10 cellular contexts compared by ENCODE assay signal in the genomic region with DNA sequence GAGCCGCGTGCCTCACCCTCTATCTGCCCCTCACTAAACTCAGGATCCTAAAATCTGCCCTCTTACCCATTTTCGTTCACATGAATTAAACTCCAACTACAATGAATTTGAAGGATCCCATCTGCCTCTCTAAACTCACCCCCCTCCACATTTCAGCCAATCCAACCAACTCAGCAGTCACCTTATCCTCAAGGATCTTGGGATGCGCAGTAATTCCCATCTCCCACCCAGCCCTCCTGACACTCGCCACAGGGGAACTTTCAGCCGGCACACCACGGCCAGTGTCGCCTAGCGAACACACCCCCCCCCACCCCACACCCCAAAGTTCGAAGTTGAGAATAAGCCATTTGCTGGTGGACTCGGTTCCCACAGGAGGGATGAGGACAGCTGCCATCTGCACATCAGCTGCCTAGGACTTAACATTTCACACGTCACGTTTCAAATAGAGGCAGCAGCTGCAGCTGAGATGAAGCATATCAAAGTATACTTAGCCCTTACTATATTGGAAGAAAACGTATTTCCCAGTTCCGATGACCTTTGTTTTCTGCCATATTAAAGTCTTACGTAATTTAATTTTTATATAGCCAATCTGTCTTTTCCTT. TPM values are rescaled to one million over a fixed set of nuclear protein-coding genes. Genes with fewer than 3 reads are reported as not detected.
DNase-seq lines count a peak whose midpoint lies in the region; ATAC-seq and TF ChIP-seq lines count a peak whose summit lies in the region.
"Had no signal": no experiment of that assay in that cellular context is flagged by ENCODE, and none has a peak within 500 bp of the region (broad histone marks: within the 10 kb centered on the region; RNA-seq: fewer than 3 reads in every experiment).

No MANE protein-coding gene starts in this region.

- peaks cover 19% of the 10 kb centered on the region for H3K36me3 ChIP-seq in right atrium auricular region
- H3K36me3 ChIP-seq in upper lobe of right lung: peaks cover 20% of the 10 kb centered on the region
- no peaks in the 10 kb centered on the region for H3K36me3 ChIP-seq in colonic mucosa

- CTCF ChIA-PET in activated CD4-positive, alpha-beta memory T cell treated with anti-CD3 and anti-CD28 coated beads for 36 hours (lab: Charles Lee): no interaction called here

- peak overlapping the region; percentile 72 to 85 for H3K27ac ChIP-seq in right atrium auricular region
- H3K27ac ChIP-seq in upper lobe of right lung: peak overlapping the region; percentile 20
- H3K27ac ChIP-seq in colonic mucosa: no peak overlapping the region
- H3K27ac ChIP-seq: foreskin keratinocyte had no signal

- H3K27ac Mint-ChIP-seq in memory B cell: peak overlapping the region; percentile 90
- no peak overlapping the region for H3K27ac Mint-ChIP-seq in activated CD4-positive, alpha-beta memory T cell treated with anti-CD3 and anti-CD28 coated beads for 36 hours

- H3K27me3 ChIP-seq in right atrium auricular region (no peaks in the 10 kb centered on the region), upper lobe of right lung (no peaks in the 10 kb centered on the region), colonic mucosa (no peaks in the 10 kb centered on the region)
- H3K27me3 ChIP-seq: foreskin keratinocyte had no signal

- no peak for DNase-seq in right atrium auricular region (ENCODE audit: low spot score)
- no peak for DNase-seq in cardiac septum (ENCODE audit: low spot score)
- peak; percentile 92 to 95 for DNase-seq in SHP77 (lab: John Stamatoyannopoulos, UW)
- DNase-seq in memory B cell (ENCODE audit: low spot score in 2 of 2): no peak
- DNase-seq in upper lobe of right lung: no peak
- DNase-seq in activated CD4-positive, alpha-beta memory T cell treated with anti-CD3 and anti-CD28 coated beads for 36 hours: no peak
- no peak for DNase-seq in colonic mucosa
- DNase-seq in foreskin melanocyte: no peak
- DNase-seq: foreskin keratinocyte, mesenchymal stem cell had no signal

- H3K9me3 ChIP-seq in right atrium auricular region (no peaks in the 10 kb centered on the region), upper lobe of right lung (no peaks in the 10 kb centered on the region), colonic mucosa (no peaks in the 10 kb centered on the region)

- POLR2A ChIA-PET in activated CD4-positive, alpha-beta memory T cell treated with anti-CD3 and anti-CD28 coated beads for 36 hours (lab: Charles Lee): no interaction called here

- no peak overlapping the region for H3K9ac ChIP-seq in colonic mucosa (ENCODE audit: low read depth in 2 of 2, low read length in 2 of 2)

- ATAC-seq in memory B cell (ENCODE audit: low read depth): peak; percentile 67
- no peak for ATAC-seq in upper lobe of right lung
- ATAC-seq: foreskin keratinocyte had no signal

- peaks cover 0 to 74% of the 10 kb centered on the region in 2 donors for H3K4me1 ChIP-seq in right atrium auricular region
- H3K4me1 ChIP-seq in upper lobe of right lung: peaks cover 59% of the 10 kb centered on the region
- H3K4me1 ChIP-seq in colonic mucosa: no peaks in the 10 kb centered on the region

- H3K4me3 Mint-ChIP-seq in memory B cell: peak overlapping the region; percentile 56
- H3K4me3 Mint-ChIP-seq in activated CD4-positive, alpha-beta memory T cell treated with anti-CD3 and anti-CD28 coated beads for 36 hours: no peak overlapping the region

- H3K9me3 Mint-ChIP-seq in memory B cell: no peaks in the 10 kb centered on the region
- H3K9me3 Mint-ChIP-seq in activated CD4-positive, alpha-beta memory T cell treated with anti-CD3 and anti-CD28 coated beads for 36 hours: no peaks in the 10 kb centered on the region

- H3K36me3 Mint-ChIP-seq in memory B cell: peaks cover 30% of the 10 kb centered on the region
- H3K36me3 Mint-ChIP-seq in activated CD4-positive, alpha-beta memory T cell treated with anti-CD3 and anti-CD28 coated beads for 36 hours: peaks cover 3% of the 10 kb centered on the region

- TF ChIP-seq CTCF in right atrium auricular region (IDR thresholded peaks at IDR 0.05) (no peak), upper lobe of right lung (IDR thresholded peaks at IDR 0.05) (no peak), colonic mucosa (IDR thresholded peaks at IDR 0.05) (no peak)

- no peaks in the 10 kb centered on the region for H3K27me3 Mint-ChIP-seq in memory B cell
- no peaks in the 10 kb centered on the region for H3K27me3 Mint-ChIP-seq in activated CD4-positive, alpha-beta memory T cell treated with anti-CD3 and anti-CD28 coated beads for 36 hours

- peaks cover 59% of the 10 kb centered on the region for H3K4me1 Mint-ChIP-seq in memory B cell
- H3K4me1 Mint-ChIP-seq in activated CD4-positive, alpha-beta memory T cell treated with anti-CD3 and anti-CD28 coated beads for 36 hours (ENCODE audit: low read depth): peaks cover 24% of the 10 kb centered on the region

- H3K4me3 ChIP-seq in right atrium auricular region: no peak overlapping the region
- H3K4me3 ChIP-seq in upper lobe of right lung: no peak overlapping the region
- no peak overlapping the region for H3K4me3 ChIP-seq in colonic mucosa

- intact Hi-C loops in cardiac septum (cut with DNase I) (no loop called here), upper lobe of right lung (cut with DNase I) (no loop called here), colonic mucosa (cut with DNase I) (no loop called here)
- intact Hi-C loops in activated CD4-positive, alpha-beta memory T cell treated with anti-CD3 and anti-CD28 coated beads for 36 hours (cut with micrococcal nuclease): no loop called here

RNA-seq across cellular contexts. Expression of a gene that starts 8.7 kb away (rescaled TPM):
- total RNA-seq in right atrium auricular region: 1 to 10 TPM; 3.7 to 7.7 TPM
- total RNA-seq in cardiac septum: 3.1 TPM
- 31.9 TPM for total RNA-seq in upper lobe of right lung
- total RNA-seq in activated CD4-positive, alpha-beta memory T cell treated with anti-CD3 and anti-CD28 coated beads for 36 hours: 10 to 100 TPM; 56.8 to 60.1 TPM
- total RNA-seq in colonic mucosa: 1 to 10 TPM; 2.5 to 4.4 TPM

RNA-seq across cellular contexts. Expression of a gene that starts 44.5 kb away (rescaled TPM):
- total RNA-seq in right atrium auricular region (1 to 10 TPM; 1.8 to 5.5 TPM), cardiac septum (3.4 TPM), upper lobe of right lung (43.8 TPM), colonic mucosa (1 to 10 TPM; 7.2 to 8.8 TPM)
- total RNA-seq in activated CD4-positive, alpha-beta memory T cell treated with anti-CD3 and anti-CD28 coated beads for 36 hours: under 1 TPM; 0.10 to 0.24 TPM
- total RNA-seq: foreskin keratinocyte had no signal

Comparison
In these comparisons a context has a peak if more than half of its experiments do, and no peak if none do; other contexts are left out.
1. DNase-seq: peak in SHP77 (2 of 2); none in right atrium auricular region (single experiment), cardiac septum (single experiment), memory B cell (0 of 2), upper lobe of right lung (single experiment), activated CD4-positive, alpha-beta memory T cell treated with anti-CD3 and anti-CD28 coated beads for 36 hours (single experiment), colonic mucosa (single experiment) and foreskin melanocyte (single experiment).